In genomic region chr7:112939589-112940313, GRCh38 we compare ENCODE assay signal across 8 cellular contexts.
DNase-seq lines count a peak whose midpoint lies in the region; ATAC-seq and TF ChIP-seq lines count a peak whose summit lies in the region.

No MANE protein-coding gene starts in this region.

- TF ChIP-seq EP300 in ovary (IDR thresholded peaks at IDR 0.05) = no peak

- H3K4me3 Mint-ChIP-seq in activated naive CD8-positive, alpha-beta T cell treated with anti-CD3 and anti-CD28 coated beads, Interleukin-2, amount 50 U/mL, for 24 hours = peak overlapping the region; percentile 89

- H3K9me3 ChIP-seq in SU-DHL-6 (ENCODE audit: insufficient read depth, low read length) = no peaks in the 10 kb centered on the region
- no peaks in the 10 kb centered on the region for H3K9me3 ChIP-seq in ovary
- no peaks in the 10 kb centered on the region for H3K9me3 ChIP-seq in thyroid gland

- H3K27me3 ChIP-seq in SU-DHL-6 (ENCODE audit: low read length) (no peaks in the 10 kb centered on the region), ovary (no peaks in the 10 kb centered on the region), thyroid gland (no peaks in the 10 kb centered on the region)

- H3K4me3 ChIP-seq in GM12875 (ENCODE audit: low read depth, low read length) (peak overlapping the region; percentile 73), SU-DHL-6 (ENCODE audit: insufficient read depth, low read length, poor library complexity, severe bottlenecking) (peak overlapping the region; percentile 95), ovary (peak overlapping the region; percentile 90), thyroid gland (replicated peaks in 1 of 3) (peak overlapping the region; percentile 73 to 93 (median 78))

- H3K36me3 Mint-ChIP-seq in activated naive CD8-positive, alpha-beta T cell treated with anti-CD3 and anti-CD28 coated beads, Interleukin-2, amount 50 U/mL, for 24 hours (ENCODE audit: low read depth) = no peaks in the 10 kb centered on the region

- H2AFZ ChIP-seq in SU-DHL-6 (ENCODE audit: low read depth, low read length, severe bottlenecking) = peak overlapping the region; percentile 100

- no peak for TF ChIP-seq CTCF in GM12875 (IDR thresholded peaks at IDR 0.05; ENCODE audit: borderline replicate concordance, insufficient read depth, low read depth, low read length)
- no peak for TF ChIP-seq CTCF in SU-DHL-6 (IDR thresholded peaks at IDR 0.05; ENCODE audit: insufficient read depth, low read length, poor library complexity, severe bottlenecking)
- TF ChIP-seq CTCF in ovary (IDR thresholded peaks at IDR 0.05) = no peak
- peak in 1 of 6 experiments; percentile 3 for TF ChIP-seq CTCF in thyroid gland (IDR thresholded peaks at IDR 0.05)

- H3K27ac ChIP-seq in SU-DHL-6 (ENCODE audit: low read depth, low read length) = 0 out of 2 replicates have a peak overlapping the region, but pooled peaks have one; percentile 38
- peak overlapping the region; percentile 15 to 71 for H3K27ac ChIP-seq in ovary
- peak overlapping the region; percentile 76 to 85 (median 76) for H3K27ac ChIP-seq in thyroid gland

- H3K4me2 ChIP-seq in SU-DHL-6 (ENCODE audit: low read depth, low read length, poor library complexity, severe bottlenecking) = peak overlapping the region; percentile 92

- no peaks in the 10 kb centered on the region for H3K9me2 ChIP-seq in SU-DHL-6 (replicated peaks; ENCODE audit: insufficient read depth, low read length)

- H3F3A ChIP-seq in SU-DHL-6 (ENCODE audit: insufficient read depth) = no peaks in the 10 kb centered on the region

- no peaks in the 10 kb centered on the region; the same call in 1 of the 2 replicates for H3K79me2 ChIP-seq in SU-DHL-6 (ENCODE audit: insufficient read depth, low read length)

- peaks cover 38% of the 10 kb centered on the region for H3K4me1 Mint-ChIP-seq in activated naive CD8-positive, alpha-beta T cell treated with anti-CD3 and anti-CD28 coated beads, Interleukin-2, amount 50 U/mL, for 24 hours

- DNase-seq in NCI-H1417 (lab: John Stamatoyannopoulos, UW) (peak; percentile 99 to 100 (median 100)), Right ventricle myocardium superior (peak; percentile 99), ovary (peak; percentile 99), thyroid gland (peak; percentile 99 to 100)
- DNase-seq in activated naive CD8-positive, alpha-beta T cell treated with anti-CD3 and anti-CD28 coated beads, Interleukin-2, amount 50 U/mL, for 24 hours = peak; percentile 98

- no peaks in the 10 kb centered on the region for H3K36me3 ChIP-seq in SU-DHL-6 (ENCODE audit: low read length)
- no peaks in the 10 kb centered on the region for H3K36me3 ChIP-seq in ovary
- H3K36me3 ChIP-seq in thyroid gland = no peaks in the 10 kb centered on the region

- H4K20me1 ChIP-seq in SU-DHL-6 (ENCODE audit: low read depth, low read length) = no peaks in the 10 kb centered on the region

- no peaks in the 10 kb centered on the region for H3K9me3 Mint-ChIP-seq in activated naive CD8-positive, alpha-beta T cell treated with anti-CD3 and anti-CD28 coated beads, Interleukin-2, amount 50 U/mL, for 24 hours

- H3K27me3 Mint-ChIP-seq in activated naive CD8-positive, alpha-beta T cell treated with anti-CD3 and anti-CD28 coated beads, Interleukin-2, amount 50 U/mL, for 24 hours = no peaks in the 10 kb centered on the region

- H3K4me1 ChIP-seq in ovary (ENCODE audit: insufficient read depth) (peaks cover 3% of the 10 kb centered on the region), thyroid gland (peaks cover 5 to 16% of the 10 kb centered on the region in 2 donors)

- intact Hi-C loops in Right ventricle myocardium superior (cut with DNase I) (loop anchor here (10.0 kb wide), 1 partner anchor 175 kb away; the partner anchor contains the start of gene SMIM30), ovary (cut with DNase I) (no loop called here), thyroid gland (cut with DNase I) (no loop called here)

- peak; percentile 98 for ATAC-seq in HG02763 (IDR thresholded peaks at IDR 0.05; ENCODE audit: unreplicated experiment)
- ATAC-seq in activated naive CD8-positive, alpha-beta T cell treated with anti-CD3 and anti-CD28 coated beads, Interleukin-2, amount 50 U/mL, for 24 hours = peak; percentile 99
- ATAC-seq in Right ventricle myocardium superior (ENCODE audit: poor library complexity) = peak; percentile 98

- H3K27ac Mint-ChIP-seq in activated naive CD8-positive, alpha-beta T cell treated with anti-CD3 and anti-CD28 coated beads, Interleukin-2, amount 50 U/mL, for 24 hours = peak overlapping the region; percentile 92

- peak; percentile 24 for TF ChIP-seq POLR2A in ovary (IDR thresholded peaks at IDR 0.05)
- peak in 1 of 2 donors; percentile 70 for TF ChIP-seq POLR2A in thyroid gland (IDR thresholded peaks at IDR 0.05)

- peak overlapping the region; percentile 67 for H3K9ac ChIP-seq in SU-DHL-6 (ENCODE audit: low read length)

- WGBS in ovary, 3 donors = 0% methylated on average over 39 to 53 of the region's 53 CpGs
- WGBS in thyroid gland, 2 donors = 0% methylated on average over 27 to 39 of the region's 53 CpGs

Comparison
In these comparisons a context has a peak if more than half of its experiments do, and no peak if none do; other contexts are left out.
1. Peak in every context shown above with its lines: DNase-seq, ATAC-seq, H3K4me3 ChIP-seq and H3K27ac ChIP-seq.